18 cellular contexts compared by ENCODE assay signal in genomic region chr2:69605332-69605731, GRCh38. TPM values are rescaled to one million over a fixed set of nuclear protein-coding genes. Genes with fewer than 3 reads are reported as not detected.
DNase-seq lines count a peak whose midpoint lies in the region; ATAC-seq and TF ChIP-seq lines count a peak whose summit lies in the region.
"Had no signal": no experiment of that assay in that cellular context is flagged by ENCODE, and none has a peak within 500 bp of the region (broad histone marks: within the 10 kb centered on the region; RNA-seq: fewer than 3 reads in every experiment).

No MANE protein-coding gene starts in this region.

- peaks cover 75% of the 10 kb centered on the region for H3K36me3 Mint-ChIP-seq in CD4-positive, alpha-beta T cell (ENCODE audit: low read depth)
- H3K36me3 Mint-ChIP-seq in T-helper 17 cell (ENCODE audit: low read depth): peaks cover 3% of the 10 kb centered on the region
- H3K36me3 Mint-ChIP-seq: IgD-negative memory B cell had no signal

- intact Hi-C loops in CD4-positive, alpha-beta T cell (cut with DNase I, micrococcal nuclease): loop anchor here in 1 of 2 experiments (5.0 kb wide), 1 partner anchor 163 kb away; no protein-coding TSS in a partner anchor

- peak overlapping the region in 6 of 11 experiments; percentile 9 to 81 (median 38); a peak in 11 of 22 replicates for H3K4me2 ChIP-seq in BLaER1 treated with 17β-estradiol and CSF1 and Interleukin-3, amounts not matched to agents 10 nM and 100 nM

- ATAC-seq in CD4-positive, alpha-beta T cell (ENCODE audit: poor library complexity): no peak
- ATAC-seq in T-helper 17 cell: no peak
- ATAC-seq in HG03460 (IDR thresholded peaks at IDR 0.05; ENCODE audit: unreplicated experiment): no peak
- no peak for ATAC-seq in GM21576 (IDR thresholded peaks at IDR 0.05; ENCODE audit: unreplicated experiment)

- POLR2A ChIA-PET in CD4-positive, alpha-beta T cell (lab: Charles Lee): interaction anchor here (1.1 to 2.0 kb wide), 2 partner anchors 13 to 15 kb away, joined by 3 to 4 read pairs; no protein-coding TSS in a partner anchor

- peak overlapping the region; percentile 36 for H3K4me3 Mint-ChIP-seq in CD4-positive, alpha-beta T cell
- H3K4me3 Mint-ChIP-seq in T-helper 17 cell: peak overlapping the region; percentile 61
- H3K4me3 Mint-ChIP-seq: IgD-negative memory B cell had no signal

- H3K9me3 Mint-ChIP-seq in CD4-positive, alpha-beta T cell: peaks cover 8% of the 10 kb centered on the region

- H3K4me1 ChIP-seq in BLaER1 treated with 17β-estradiol and CSF1 and Interleukin-3, amounts not matched to agents 10 nM and 100 nM: peaks cover 25 to 52% (median 34%) of the 10 kb centered on the region in 10 experiments

- H3K27ac ChIP-seq in BLaER1 treated with 17β-estradiol and CSF1 and Interleukin-3, amounts not matched to agents 10 nM and 100 nM: peak overlapping the region in 1 of 11 experiments; percentile 47; a peak in 2 of 22 replicates
- H3K27ac ChIP-seq in CD4-positive, alpha-beta T cell (ENCODE audit: low read depth, low read length): no peak overlapping the region
- H3K27ac ChIP-seq: RWPE1, SJSA1 had no signal

- no peaks in the 10 kb centered on the region for H3K27me3 Mint-ChIP-seq in CD4-positive, alpha-beta T cell
- no peaks in the 10 kb centered on the region for H3K27me3 Mint-ChIP-seq in T-helper 17 cell

- peaks cover 17 to 78% (median 52%) of the 10 kb centered on the region in 11 experiments; a peak in 20 of 22 replicates for H3K36me3 ChIP-seq in BLaER1 treated with 17β-estradiol and CSF1 and Interleukin-3, amounts not matched to agents 10 nM and 100 nM

- no peak overlapping the region for H3K9ac ChIP-seq in BLaER1 treated with 17β-estradiol and CSF1 and Interleukin-3, amounts not matched to agents 10 nM and 100 nM

- H3K27me3 ChIP-seq in BLaER1 treated with 17β-estradiol and CSF1 and Interleukin-3, amounts not matched to agents 10 nM and 100 nM: no peaks in the 10 kb centered on the region
- no peaks in the 10 kb centered on the region for H3K27me3 ChIP-seq in CD4-positive, alpha-beta T cell (ENCODE audit: control insufficient read depth, insufficient read depth, low read length)
- H3K27me3 ChIP-seq: SJSA1 had no signal

- DNase-seq in CD4-positive, alpha-beta T cell: no peak
- no peak for DNase-seq in T-helper 17 cell
- peak; percentile 5 for DNase-seq in islet precursor cell
- DNase-seq in H4 (ENCODE audit: low spot score): no peak
- DNase-seq: COR-L47; DMS53; HCEC 1CT; NCI-H1092; NCI-H1694; NCI-H345; NCI-H69; NK-92 treated with Interleukin-12 subunit alpha and Interleukin-12 subunit beta, amount 100 ng/mL, for 24 hours had no signal

- peak overlapping the region; percentile 89 for H3K27ac Mint-ChIP-seq in CD4-positive, alpha-beta T cell
- H3K27ac Mint-ChIP-seq in T-helper 17 cell: peak overlapping the region; percentile 86
- H3K27ac Mint-ChIP-seq: IgD-negative memory B cell had no signal

- TF ChIP-seq CTCF in CD4-positive, alpha-beta T cell (IDR thresholded peaks at IDR 0.05): no peak

- H3K4me3 ChIP-seq in BLaER1 treated with 17β-estradiol and CSF1 and Interleukin-3, amounts not matched to agents 10 nM and 100 nM: no peak overlapping the region
- H3K4me3 ChIP-seq: SJSA1 had no signal

- peaks cover 5 to 90% (median 14%) of the 10 kb centered on the region in 11 experiments; a peak in 17 of 22 replicates for H4K20me1 ChIP-seq in BLaER1 treated with 17β-estradiol and CSF1 and Interleukin-3, amounts not matched to agents 10 nM and 100 nM

- CTCF ChIA-PET in CD4-positive, alpha-beta T cell (lab: Charles Lee): no interaction called here

- peaks cover 8 to 43% (median 32%) of the 10 kb centered on the region in 11 experiments for H3K9me3 ChIP-seq in BLaER1 treated with 17β-estradiol and CSF1 and Interleukin-3, amounts not matched to agents 10 nM and 100 nM (replicated peaks in 1 of 11)
- no peaks in the 10 kb centered on the region for H3K9me3 ChIP-seq in CD4-positive, alpha-beta T cell (ENCODE audit: control insufficient read depth, low read length)
- H3K9me3 ChIP-seq in T-helper 17 cell (ENCODE audit: control insufficient read depth, low read length, poor library complexity, severe bottlenecking): no peaks in the 10 kb centered on the region

- peaks cover 89% of the 10 kb centered on the region for H3K4me1 Mint-ChIP-seq in CD4-positive, alpha-beta T cell (ENCODE audit: low read depth)
- H3K4me1 Mint-ChIP-seq in T-helper 17 cell: peaks cover 71% of the 10 kb centered on the region

RNA-seq across cellular contexts. Expression of gene AAK1, which starts 38.2 kb away (rescaled TPM):
- 100 to 1,000 TPM; 201 to 208 TPM for total RNA-seq in CD4-positive, alpha-beta T cell
- 100 to 1,000 TPM; 187 to 243 TPM for total RNA-seq in T-helper 17 cell
- total RNA-seq in H4 (2014; rRNA removed; shearing (Covaris generic)): 11.5 and 19.8 TPM in 2 replicates
